22 cellular contexts compared by ENCODE assay signal in genomic region chr7:145718129-145718528, GRCh38.
"Had no signal": no experiment of that assay in that cellular context is flagged by ENCODE, and none has a peak within 500 bp of the region (broad histone marks: within the 10 kb centered on the region; RNA-seq: fewer than 3 reads in every experiment).

No MANE protein-coding gene starts in this region.

- H3K4me3 ChIP-seq: pancreas, smooth muscle cell, stomach, upper lobe of left lung had no signal

- DNase-seq: activated CD4-positive, alpha-beta T cell treated with anti-CD3 and anti-CD28 coated beads, Interleukin-2, amount 10 ng/mL, durations not matched to agents 24 days and 14 days; activated CD4-positive, CD25-positive, alpha-beta regulatory T cell; activated CD8-positive, alpha-beta T cell treated with anti-CD3 and anti-CD28 coated beads for 36 hours; activated naive CD4-positive, alpha-beta T cell; activated naive CD8-positive, alpha-beta T cell treated with anti-CD3 and anti-CD28 coated beads for 36 hours; activated T-cell treated with anti-CD3 and anti-CD28 coated beads, Interleukin-2, amount 50 U/mL, for 1 hour; amygdala; dermis blood vessel endothelial cell; effector memory CD8-positive, alpha-beta T cell; foreskin fibroblast; mesenchymal stem cell; naive thymus-derived CD4-positive, alpha-beta T cell; stimulated activated CD4-positive, alpha-beta T cell treated with anti-CD3 and anti-CD28 coated beads, Interleukin-4, amount 100 ng/mL, for 24 hours; stomach; T-cell; upper lobe of left lung had no signal

- H3K4me3 Mint-ChIP-seq: activated CD4-positive, alpha-beta T cell treated with anti-CD3 and anti-CD28 coated beads, Interleukin-2, amount 10 ng/mL, durations not matched to agents 24 days and 14 days; activated CD8-positive, alpha-beta T cell treated with anti-CD3 and anti-CD28 coated beads for 36 hours; activated naive CD8-positive, alpha-beta T cell treated with anti-CD3 and anti-CD28 coated beads for 36 hours; activated T-helper 17 cell treated with anti-CD3 and anti-CD28 coated beads, Interleukin-2, amount 50 U/mL, for 72 hours; effector memory CD8-positive, alpha-beta T cell; naive thymus-derived CD4-positive, alpha-beta T cell; stimulated activated effector memory CD8-positive, alpha-beta T cell treated with anti-CD3 and anti-CD28 coated beads, Interleukin-12 subunit alpha, Interleukin-12 subunit beta, amount 100 ng/mL, for 72 hours; T-cell had no signal

- H3K27ac ChIP-seq: neutrophil, pancreas, stomach, upper lobe of left lung had no signal

- H3K4me1 Mint-ChIP-seq: activated CD4-positive, alpha-beta T cell treated with anti-CD3 and anti-CD28 coated beads, Interleukin-2, amount 10 ng/mL, durations not matched to agents 24 days and 14 days; activated naive CD8-positive, alpha-beta T cell treated with anti-CD3 and anti-CD28 coated beads for 36 hours; activated T-helper 17 cell treated with anti-CD3 and anti-CD28 coated beads, Interleukin-2, amount 50 U/mL, for 72 hours; naive thymus-derived CD4-positive, alpha-beta T cell; stimulated activated effector memory CD8-positive, alpha-beta T cell treated with anti-CD3 and anti-CD28 coated beads, Interleukin-12 subunit alpha, Interleukin-12 subunit beta, amount 100 ng/mL, for 72 hours; T-cell had no signal

- H3K9me3 ChIP-seq: neutrophil, pancreas had no signal

- H3K9me3 Mint-ChIP-seq: activated CD4-positive, alpha-beta T cell treated with anti-CD3 and anti-CD28 coated beads, Interleukin-2, amount 10 ng/mL, durations not matched to agents 24 days and 14 days; activated naive CD8-positive, alpha-beta T cell treated with anti-CD3 and anti-CD28 coated beads for 36 hours had no signal

- ATAC-seq: activated CD8-positive, alpha-beta T cell treated with anti-CD3 and anti-CD28 coated beads for 36 hours; activated T-helper 17 cell treated with anti-CD3 and anti-CD28 coated beads, Interleukin-2, amount 50 U/mL, for 72 hours; effector memory CD8-positive, alpha-beta T cell; naive thymus-derived CD4-positive, alpha-beta T cell; pancreas; sciatic nerve; stimulated activated effector memory CD8-positive, alpha-beta T cell treated with anti-CD3 and anti-CD28 coated beads, Interleukin-12 subunit alpha, Interleukin-12 subunit beta, amount 100 ng/mL, for 72 hours; T-cell had no signal

- H3K27me3 ChIP-seq: neutrophil, stomach, upper lobe of left lung had no signal

- H3K36me3 Mint-ChIP-seq: activated naive CD8-positive, alpha-beta T cell treated with anti-CD3 and anti-CD28 coated beads for 36 hours; naive thymus-derived CD4-positive, alpha-beta T cell; stimulated activated effector memory CD8-positive, alpha-beta T cell treated with anti-CD3 and anti-CD28 coated beads, Interleukin-12 subunit alpha, Interleukin-12 subunit beta, amount 100 ng/mL, for 72 hours; T-cell had no signal

- H3K27ac Mint-ChIP-seq: activated CD4-positive, alpha-beta T cell treated with anti-CD3 and anti-CD28 coated beads, Interleukin-2, amount 10 ng/mL, durations not matched to agents 24 days and 14 days; activated CD8-positive, alpha-beta T cell treated with anti-CD3 and anti-CD28 coated beads for 36 hours; activated naive CD8-positive, alpha-beta T cell treated with anti-CD3 and anti-CD28 coated beads for 36 hours; activated T-helper 17 cell treated with anti-CD3 and anti-CD28 coated beads, Interleukin-2, amount 50 U/mL, for 72 hours; effector memory CD8-positive, alpha-beta T cell; naive thymus-derived CD4-positive, alpha-beta T cell; stimulated activated effector memory CD8-positive, alpha-beta T cell treated with anti-CD3 and anti-CD28 coated beads, Interleukin-12 subunit alpha, Interleukin-12 subunit beta, amount 100 ng/mL, for 72 hours; T-cell had no signal

- H3K4me1 ChIP-seq: pancreas, stomach, upper lobe of left lung had no signal

- H3K4me2 ChIP-seq: smooth muscle cell had no signal

- H3K27me3 Mint-ChIP-seq: activated CD4-positive, alpha-beta T cell treated with anti-CD3 and anti-CD28 coated beads, Interleukin-2, amount 10 ng/mL, durations not matched to agents 24 days and 14 days; activated CD8-positive, alpha-beta T cell treated with anti-CD3 and anti-CD28 coated beads for 36 hours; activated naive CD8-positive, alpha-beta T cell treated with anti-CD3 and anti-CD28 coated beads for 36 hours; activated T-helper 17 cell treated with anti-CD3 and anti-CD28 coated beads, Interleukin-2, amount 50 U/mL, for 72 hours; effector memory CD8-positive, alpha-beta T cell; naive thymus-derived CD4-positive, alpha-beta T cell; T-cell had no signal

- H3K36me3 ChIP-seq: neutrophil, pancreas, stomach, upper lobe of left lung had no signal
